8 cellular contexts compared by ENCODE assay signal in the genomic region with DNA sequence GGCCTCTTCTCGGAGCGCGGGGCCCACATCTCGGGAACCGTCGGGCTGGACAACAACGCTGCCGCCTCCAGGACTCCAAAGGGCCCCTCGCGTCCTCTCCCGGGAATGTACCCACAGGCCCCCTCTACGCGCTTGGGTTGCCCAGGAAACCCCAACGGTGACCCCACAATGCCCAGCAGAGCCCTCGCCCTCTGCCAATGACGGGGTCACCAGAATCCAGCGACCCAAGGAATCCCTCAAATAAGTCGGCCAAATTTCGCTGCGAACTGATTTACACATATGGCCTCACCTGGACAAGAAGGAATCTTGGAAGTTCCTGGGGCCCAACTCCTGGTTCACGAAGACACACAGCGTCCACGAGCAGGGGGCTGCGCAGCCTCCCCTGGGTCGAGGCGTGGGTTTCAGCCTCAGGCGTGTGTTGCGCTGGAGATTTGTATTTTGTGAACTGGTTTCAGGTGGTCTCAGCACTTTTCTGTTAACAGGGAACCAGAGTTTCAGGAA.
A peak's percentile ranks its signal among the peaks of the same experiment; 100 is the strongest.
DNase-seq lines count a peak whose midpoint lies in the region; ATAC-seq and TF ChIP-seq lines count a peak whose summit lies in the region.

No MANE protein-coding gene starts in this region.

- peaks cover 22% of the 10 kb centered on the region for H3K27me3 Mint-ChIP-seq in activated naive CD4-positive, alpha-beta T cell treated with anti-CD3 and anti-CD28 coated beads for 36 hours (ENCODE audit: low read depth)
- H3K27me3 Mint-ChIP-seq in memory B cell: no peaks in the 10 kb centered on the region

- H3K27me3 ChIP-seq in brain microvascular endothelial cell (replicated peaks) (no peaks in the 10 kb centered on the region), tibial artery (no peaks in the 10 kb centered on the region)

- CTCF ChIA-PET in activated naive CD4-positive, alpha-beta T cell treated with anti-CD3 and anti-CD28 coated beads for 36 hours (lab: Charles Lee): interaction anchor here (0.7 to 2.5 kb wide), 2 partner anchors 127 to 242 kb away, joined by 3 to 11 read pairs; no protein-coding TSS in a partner anchor

- H3K4me3 ChIP-seq in brain microvascular endothelial cell (ENCODE audit: low read depth, low read length) (peak overlapping the region; percentile 55), tibial artery (peak overlapping the region; percentile 56 to 70)

- H3K27ac Mint-ChIP-seq in activated naive CD4-positive, alpha-beta T cell treated with anti-CD3 and anti-CD28 coated beads for 36 hours: no peak overlapping the region
- no peak overlapping the region for H3K27ac Mint-ChIP-seq in activated naive CD4-positive, alpha-beta T cell treated with anti-CD3 and anti-CD28 coated beads, Interleukin-2, amount 50 U/mL, for 72 hours
- H3K27ac Mint-ChIP-seq in memory B cell: no peak overlapping the region

- H3K9me3 ChIP-seq in tibial artery: no peaks in the 10 kb centered on the region

- ATAC-seq in activated naive CD4-positive, alpha-beta T cell treated with anti-CD3 and anti-CD28 coated beads, Interleukin-2, amount 50 U/mL, for 72 hours: no peak
- ATAC-seq in memory B cell (ENCODE audit: low read depth): no peak
- no peak for ATAC-seq in omental fat pad (ENCODE audit: low FRiP score)

- no peak overlapping the region for H3K27ac ChIP-seq in brain microvascular endothelial cell
- H3K27ac ChIP-seq in tibial artery: no peak overlapping the region

- peaks cover 12% of the 10 kb centered on the region for H3K4me1 Mint-ChIP-seq in activated naive CD4-positive, alpha-beta T cell treated with anti-CD3 and anti-CD28 coated beads for 36 hours (ENCODE audit: low read depth)
- H3K4me1 Mint-ChIP-seq in memory B cell: peaks cover 13% of the 10 kb centered on the region

- H3K4me3 Mint-ChIP-seq in activated naive CD4-positive, alpha-beta T cell treated with anti-CD3 and anti-CD28 coated beads for 36 hours: peak overlapping the region; percentile 68
- H3K4me3 Mint-ChIP-seq in memory B cell: peak overlapping the region; percentile 84

- peaks cover 0 to 10% (median 0%) of the 10 kb centered on the region in 4 donors for H3K4me1 ChIP-seq in tibial artery

- intact Hi-C loops in activated naive CD4-positive, alpha-beta T cell treated with anti-CD3 and anti-CD28 coated beads for 36 hours (cut with micrococcal nuclease): no loop called here
- intact Hi-C loops in tibial artery (cut with DNase I; ENCODE audit: low total_unique reads): no loop called here

- H3K9me3 Mint-ChIP-seq in activated naive CD4-positive, alpha-beta T cell treated with anti-CD3 and anti-CD28 coated beads for 36 hours: no peaks in the 10 kb centered on the region
- H3K9me3 Mint-ChIP-seq in activated naive CD4-positive, alpha-beta T cell treated with anti-CD3 and anti-CD28 coated beads, Interleukin-2, amount 50 U/mL, for 72 hours: peaks cover 0 to 4% of the 10 kb centered on the region in 2 donors
- peaks cover 3% of the 10 kb centered on the region for H3K9me3 Mint-ChIP-seq in memory B cell

- in situ Hi-C loops in brain microvascular endothelial cell (cut with HindIII; ENCODE audit: low pct_ligation_motif_present, low sequenced_read_pairs): no loop called here

- TF ChIP-seq CTCF in brain microvascular endothelial cell (IDR thresholded peaks at IDR 0.05; ENCODE audit: low read depth, low read length, missing control alignments) (no peak), tibial artery (IDR thresholded peaks at IDR 0.05) (no peak), omental fat pad (IDR thresholded peaks at IDR 0.05) (no peak)

- H3K36me3 ChIP-seq in brain microvascular endothelial cell (replicated peaks): no peaks in the 10 kb centered on the region
- no peaks in the 10 kb centered on the region for H3K36me3 ChIP-seq in tibial artery

- H3K36me3 Mint-ChIP-seq in activated naive CD4-positive, alpha-beta T cell treated with anti-CD3 and anti-CD28 coated beads for 36 hours (ENCODE audit: low read depth): peaks cover 2% of the 10 kb centered on the region
- H3K36me3 Mint-ChIP-seq in activated naive CD4-positive, alpha-beta T cell treated with anti-CD3 and anti-CD28 coated beads, Interleukin-2, amount 50 U/mL, for 72 hours: peaks cover 5 to 9% of the 10 kb centered on the region in 2 donors
- H3K36me3 Mint-ChIP-seq in memory B cell: peaks cover 3% of the 10 kb centered on the region

- no peak for DNase-seq in activated naive CD4-positive, alpha-beta T cell treated with anti-CD3 and anti-CD28 coated beads for 36 hours
- DNase-seq in activated naive CD4-positive, alpha-beta T cell treated with anti-CD3 and anti-CD28 coated beads, Interleukin-2, amount 50 U/mL, for 72 hours (ENCODE audit: low spot score in 2 of 2): no peak
- DNase-seq in brain microvascular endothelial cell (no peak), memory B cell (ENCODE audit: low spot score in 2 of 2) (no peak), tibial artery (no peak), NOMO-1 treated with DMSO at 0.1 percent for 48 hours (lab: John Stamatoyannopoulos, UW; ENCODE audit: unreplicated experiment) (no peak), omental fat pad (ENCODE audit: low spot score) (no peak)
- DNase-seq in stimulated activated naive CD4-positive, alpha-beta T cell treated with Interleukin-2 at 50 U/mL for 16 hours (lab: John Stamatoyannopoulos, UW): no peak
